ENCODE assay signal across 13 cellular contexts in the genomic region with DNA sequence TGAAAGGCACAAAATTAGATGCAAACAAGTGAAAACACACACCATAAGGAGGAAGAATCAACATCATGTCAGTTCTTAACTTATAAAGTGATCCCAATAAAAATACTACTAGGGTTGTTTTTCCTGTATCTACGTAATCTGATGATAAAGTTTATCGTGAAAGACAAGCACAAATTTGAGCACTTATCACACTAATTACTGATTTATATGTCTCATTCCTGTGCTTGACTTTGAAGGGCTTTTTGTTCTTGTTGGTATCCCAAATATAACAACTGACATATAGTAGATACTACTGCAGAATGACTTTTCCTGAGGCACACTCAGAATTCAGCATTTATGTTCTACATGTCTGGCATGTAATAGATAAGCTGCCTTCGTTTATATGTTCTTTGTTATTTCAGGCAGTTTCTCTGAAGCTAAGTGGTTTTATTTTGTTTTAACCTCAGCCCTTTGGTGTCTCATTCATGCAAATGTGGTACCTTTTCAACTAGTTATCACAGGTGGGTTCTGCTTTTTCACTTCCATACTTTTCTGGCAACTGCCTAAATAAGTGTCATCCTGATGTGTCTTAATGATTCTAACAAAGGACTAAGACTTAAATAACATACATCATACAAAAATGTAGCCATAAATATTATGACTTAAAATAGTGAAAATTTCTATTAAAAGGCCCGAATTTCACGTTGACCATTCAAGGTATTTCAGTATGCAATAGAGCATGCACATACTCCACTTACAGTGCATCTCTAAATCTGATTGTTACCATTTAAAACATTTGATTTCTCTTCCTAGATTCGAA.
DNase-seq lines count a peak whose midpoint lies in the region; ATAC-seq and TF ChIP-seq lines count a peak whose summit lies in the region.
"Had no signal": no experiment of that assay in that cellular context is flagged by ENCODE, and none has a peak within 500 bp of the region (broad histone marks: within the 10 kb centered on the region; RNA-seq: fewer than 3 reads in every experiment).

No MANE protein-coding gene starts in this region.

- H3K4me1 Mint-ChIP-seq in stimulated activated naive CD8-positive, alpha-beta T cell treated with anti-CD3 and anti-CD28 coated beads, Interleukin-15, Interleukin-2, amounts not matched to agents 100 ng/mL and 50 ng/mL, for 24 hours (ENCODE audit: low read depth): peaks cover 73% of the 10 kb centered on the region
- peaks cover 67% of the 10 kb centered on the region for H3K4me1 Mint-ChIP-seq in stimulated activated naive CD8-positive, alpha-beta T cell treated with anti-CD3 and anti-CD28 coated beads, Interleukin-15, amount 100 ng/mL, for 72 hours
- H3K4me1 Mint-ChIP-seq in stimulated activated naive B cell treated with anti-CD40 and anti-IgM and Interleukin-4, amounts not matched to agents 10 μg/mL and 1 μg/mL and 100 μg/mL, for 72 hours: peaks cover 29 to 67% of the 10 kb centered on the region in 2 donors
- H3K4me1 Mint-ChIP-seq in WTC11: peaks cover 23% of the 10 kb centered on the region

- H3K4me2 ChIP-seq in MM.1S (ENCODE audit: low read depth, low read length): peak overlapping the region; percentile 53

- no peaks in the 10 kb centered on the region for H4K20me1 ChIP-seq in MM.1S (ENCODE audit: insufficient read depth, low read length)

- H3K36me3 ChIP-seq in MM.1S (replicated peaks; ENCODE audit: insufficient read depth, low read length) (no peaks in the 10 kb centered on the region), ovary (no peaks in the 10 kb centered on the region)
- H3K36me3 ChIP-seq: ascending aorta had no signal

- ATAC-seq in stimulated activated naive CD8-positive, alpha-beta T cell treated with anti-CD3 and anti-CD28 coated beads, Interleukin-15, amount 100 ng/mL, for 72 hours: no peak
- ATAC-seq in HG02763 (IDR thresholded peaks at IDR 0.05; ENCODE audit: unreplicated experiment) (peak; percentile 74), WTC11 (no peak)
- ATAC-seq in stimulated activated naive B cell treated with anti-CD40 and anti-IgM and Interleukin-4, amounts not matched to agents 10 μg/mL and 1 μg/mL and 100 μg/mL, for 72 hours (replicated peaks): peak; percentile 71 to 75

- H3K4me3 ChIP-seq in MM.1S (ENCODE audit: low read length) (peak overlapping the region; percentile 9), ovary (no peak overlapping the region)
- H3K4me3 ChIP-seq: ascending aorta, heart right ventricle, SK-N-MC had no signal

- no peak for DNase-seq in stimulated activated naive CD8-positive, alpha-beta T cell treated with anti-CD3 and anti-CD28 coated beads, Interleukin-15, amount 100 ng/mL, for 72 hours
- DNase-seq in MM.1S (peak; percentile 25), WTC11 (ENCODE audit: low spot score) (no peak), ovary (no peak)
- DNase-seq in stimulated activated naive B cell treated with anti-CD40 and anti-IgM and Interleukin-4, amounts not matched to agents 10 μg/mL and 1 μg/mL and 100 μg/mL, for 72 hours: no peak
- DNase-seq in activated CD8-positive, alpha-beta memory T cell treated with anti-CD3 and anti-CD28 coated beads for 24 hours: no peak
- DNase-seq: heart right ventricle; posterior cingulate gyrus; stimulated activated CD4-positive, alpha-beta T cell treated with anti-CD3 and anti-CD28 coated beads, Interleukin-2, amount 100 ng/mL, for 48 hours had no signal

- peaks cover 22% of the 10 kb centered on the region for H3K4me1 ChIP-seq in MM.1S (ENCODE audit: low read length)
- peaks cover 2% of the 10 kb centered on the region for H3K4me1 ChIP-seq in ovary (ENCODE audit: insufficient read depth)
- H3K4me1 ChIP-seq: ascending aorta had no signal

- peak overlapping the region; percentile 9; the same call in 1 of the 2 replicates for H3K9ac ChIP-seq in MM.1S (ENCODE audit: low read length)

- H3K9me3 ChIP-seq in MM.1S (replicated peaks; ENCODE audit: insufficient read depth, low read length) (no peaks in the 10 kb centered on the region), ovary (no peaks in the 10 kb centered on the region)
- H3K9me3 ChIP-seq: ascending aorta, heart right ventricle had no signal

- H3K4me3 Mint-ChIP-seq in stimulated activated naive CD8-positive, alpha-beta T cell treated with anti-CD3 and anti-CD28 coated beads, Interleukin-15, Interleukin-2, amounts not matched to agents 100 ng/mL and 50 ng/mL, for 24 hours: no peak overlapping the region
- no peak overlapping the region for H3K4me3 Mint-ChIP-seq in stimulated activated naive CD8-positive, alpha-beta T cell treated with anti-CD3 and anti-CD28 coated beads, Interleukin-15, amount 100 ng/mL, for 72 hours
- H3K4me3 Mint-ChIP-seq in stimulated activated naive B cell treated with anti-CD40 and anti-IgM and Interleukin-4, amounts not matched to agents 10 μg/mL and 1 μg/mL and 100 μg/mL, for 72 hours: peak overlapping the region; percentile 36 to 60
- no peak overlapping the region for H3K4me3 Mint-ChIP-seq in WTC11

- H3K27me3 Mint-ChIP-seq in stimulated activated naive CD8-positive, alpha-beta T cell treated with anti-CD3 and anti-CD28 coated beads, Interleukin-15, Interleukin-2, amounts not matched to agents 100 ng/mL and 50 ng/mL, for 24 hours: no peaks in the 10 kb centered on the region
- H3K27me3 Mint-ChIP-seq in stimulated activated naive CD8-positive, alpha-beta T cell treated with anti-CD3 and anti-CD28 coated beads, Interleukin-15, amount 100 ng/mL, for 72 hours: no peaks in the 10 kb centered on the region
- no peaks in the 10 kb centered on the region for H3K27me3 Mint-ChIP-seq in stimulated activated naive B cell treated with anti-CD40 and anti-IgM and Interleukin-4, amounts not matched to agents 10 μg/mL and 1 μg/mL and 100 μg/mL, for 72 hours
- no peaks in the 10 kb centered on the region for H3K27me3 Mint-ChIP-seq in WTC11 (ENCODE audit: low read depth)

- H3K27me3 ChIP-seq in MM.1S (replicated peaks; ENCODE audit: insufficient read depth, low read length) (no peaks in the 10 kb centered on the region), ovary (no peaks in the 10 kb centered on the region)
- H3K27me3 ChIP-seq: ascending aorta, heart right ventricle had no signal

- TF ChIP-seq EP300 in ovary (IDR thresholded peaks at IDR 0.05): no peak

- TF ChIP-seq POLR2A in ovary (IDR thresholded peaks at IDR 0.05): no peak

- H3K9me2 ChIP-seq in MM.1S (replicated peaks; ENCODE audit: insufficient read depth, low read length): no peaks in the 10 kb centered on the region

- TF ChIP-seq CTCF in MM.1S (IDR thresholded peaks at IDR 0.05; ENCODE audit: low read length): no peak
- no peak for TF ChIP-seq CTCF in WTC11 (IDR thresholded peaks at IDR 0.05)
- TF ChIP-seq CTCF in ovary (IDR thresholded peaks at IDR 0.05): no peak

- WGBS in ovary, 3 donors: 64 to 72% (median 68%) methylated on average over 6 of the region's 6 CpGs

- no peaks in the 10 kb centered on the region for H3K9me3 Mint-ChIP-seq in stimulated activated naive CD8-positive, alpha-beta T cell treated with anti-CD3 and anti-CD28 coated beads, Interleukin-15, Interleukin-2, amounts not matched to agents 100 ng/mL and 50 ng/mL, for 24 hours
- H3K9me3 Mint-ChIP-seq in stimulated activated naive CD8-positive, alpha-beta T cell treated with anti-CD3 and anti-CD28 coated beads, Interleukin-15, amount 100 ng/mL, for 72 hours: peaks cover 0 to 6% of the 10 kb centered on the region in 2 donors
- peaks cover 0 to 2% of the 10 kb centered on the region in 2 donors for H3K9me3 Mint-ChIP-seq in stimulated activated naive B cell treated with anti-CD40 and anti-IgM and Interleukin-4, amounts not matched to agents 10 μg/mL and 1 μg/mL and 100 μg/mL, for 72 hours
- H3K9me3 Mint-ChIP-seq in WTC11: no peaks in the 10 kb centered on the region

- POLR2A ChIA-PET in WTC11 (lab: Charles Lee): no interaction called here

- no peaks in the 10 kb centered on the region for H3K79me2 ChIP-seq in MM.1S (ENCODE audit: low read length)

- peak overlapping the region; percentile 45 for H3K27ac Mint-ChIP-seq in stimulated activated naive CD8-positive, alpha-beta T cell treated with anti-CD3 and anti-CD28 coated beads, Interleukin-15, Interleukin-2, amounts not matched to agents 100 ng/mL and 50 ng/mL, for 24 hours
- peak overlapping the region in 1 of 2 donors; percentile 20 for H3K27ac Mint-ChIP-seq in stimulated activated naive CD8-positive, alpha-beta T cell treated with anti-CD3 and anti-CD28 coated beads, Interleukin-15, amount 100 ng/mL, for 72 hours
- peak overlapping the region; percentile 47 for H3K27ac Mint-ChIP-seq in stimulated activated naive B cell treated with anti-CD40 and anti-IgM and Interleukin-4, amounts not matched to agents 10 μg/mL and 1 μg/mL and 100 μg/mL, for 72 hours
- H3K27ac Mint-ChIP-seq in WTC11: no peak overlapping the region

- H3K27ac ChIP-seq in MM.1S (ENCODE audit: low read length) (peak overlapping the region; percentile 56), ovary (no peak overlapping the region)
- H3K27ac ChIP-seq: ascending aorta, SK-N-MC had no signal

- intact Hi-C loops in ovary (cut with DNase I): no loop called here

- no peak overlapping the region for H2AFZ ChIP-seq in MM.1S (ENCODE audit: low read length)

- peaks cover 74% of the 10 kb centered on the region for H3K36me3 Mint-ChIP-seq in stimulated activated naive CD8-positive, alpha-beta T cell treated with anti-CD3 and anti-CD28 coated beads, Interleukin-15, Interleukin-2, amounts not matched to agents 100 ng/mL and 50 ng/mL, for 24 hours (ENCODE audit: low read depth)
- peaks cover 31 to 50% of the 10 kb centered on the region in 2 donors for H3K36me3 Mint-ChIP-seq in stimulated activated naive B cell treated with anti-CD40 and anti-IgM and Interleukin-4, amounts not matched to agents 10 μg/mL and 1 μg/mL and 100 μg/mL, for 72 hours
- H3K36me3 Mint-ChIP-seq in WTC11: no peaks in the 10 kb centered on the region

- CTCF ChIA-PET in WTC11 (lab: Charles Lee): interaction anchor here (1.5 kb wide), 1 partner anchor 57 kb away, joined by 4 read pairs; no protein-coding TSS in a partner anchor

- peaks cover 12% of the 10 kb centered on the region for H3F3A ChIP-seq in MM.1S (ENCODE audit: insufficient read depth, low read length)

Comparison
In these comparisons a context has a peak if more than half of its experiments do, and no peak if none do; other contexts are left out.
1. H3K4me3 Mint-ChIP-seq: peak in stimulated activated naive B cell treated with anti-CD40 and anti-IgM and Interleukin-4, amounts not matched to agents 10 μg/mL and 1 μg/mL and 100 μg/mL, for 72 hours (2 of 2); none in stimulated activated naive CD8-positive, alpha-beta T cell treated with anti-CD3 and anti-CD28 coated beads, Interleukin-15, Interleukin-2, amounts not matched to agents 100 ng/mL and 50 ng/mL, for 24 hours (single experiment), stimulated activated naive CD8-positive, alpha-beta T cell treated with anti-CD3 and anti-CD28 coated beads, Interleukin-15, amount 100 ng/mL, for 72 hours (0 of 2) and WTC11 (single experiment).
2. ATAC-seq: peak in HG02763 (single experiment) and stimulated activated naive B cell treated with anti-CD40 and anti-IgM and Interleukin-4, amounts not matched to agents 10 μg/mL and 1 μg/mL and 100 μg/mL, for 72 hours (2 of 2); none in stimulated activated naive CD8-positive, alpha-beta T cell treated with anti-CD3 and anti-CD28 coated beads, Interleukin-15, amount 100 ng/mL, for 72 hours (single experiment) and WTC11 (single experiment).